23 cellular contexts compared by ENCODE assay signal in the genomic region with DNA sequence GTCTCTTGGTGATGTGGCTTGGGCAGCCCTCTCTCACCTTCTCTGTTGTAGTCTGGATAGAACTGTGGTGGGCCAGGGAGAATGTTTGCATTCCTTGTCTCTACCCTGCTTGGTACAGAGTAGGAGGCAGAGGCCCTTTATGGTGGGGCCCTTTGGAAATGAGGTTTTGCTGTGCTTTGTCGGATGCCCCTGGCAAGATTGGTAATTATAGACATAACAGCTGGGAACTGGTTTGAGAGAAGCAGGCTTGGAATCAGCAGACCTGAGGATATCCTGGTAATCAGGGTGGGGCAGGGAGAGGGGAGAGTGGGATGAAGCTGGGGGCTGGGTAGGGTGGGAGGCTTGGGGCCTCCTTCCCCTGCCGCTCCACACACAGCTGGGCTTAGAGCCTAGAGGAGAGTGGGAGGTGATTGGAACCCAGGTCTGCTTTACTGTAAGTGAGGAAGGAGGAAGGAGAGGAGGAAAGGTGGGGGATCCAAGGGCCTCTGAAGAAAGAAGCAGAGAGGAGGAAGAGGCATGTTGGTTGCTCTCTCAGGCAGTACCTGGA. TPM values are rescaled to one million over a fixed set of nuclear protein-coding genes. Genes with fewer than 3 reads are reported as not detected.
DNase-seq lines count a peak whose midpoint lies in the region; ATAC-seq and TF ChIP-seq lines count a peak whose summit lies in the region.
"Had no signal": no experiment of that assay in that cellular context is flagged by ENCODE, and none has a peak within 500 bp of the region (broad histone marks: within the 10 kb centered on the region; RNA-seq: fewer than 3 reads in every experiment).

No MANE protein-coding gene starts in this region.

- DNase-seq in H7, result peak; percentile 18
- DNase-seq in islet precursor cell, result peak; percentile 68
- peak; percentile 48 for DNase-seq in osteocyte (ENCODE audit: extremely low spot score, unreplicated experiment)
- DNase-seq in osteoblast (ENCODE audit: insufficient read length, low spot score, missing footprints), result no peak
- DNase-seq in HuH-7 (ENCODE audit: low spot score), result no peak
- no peak for DNase-seq in chondrocyte (ENCODE audit: low spot score)
- DNase-seq: C1 segment of cervical spinal cord, DND-41, GDM1, HFFc6, IMR-90, Karpas-422, NCI-H1105, NCI-H187, NCI-H446, OCI-M1 had no signal

- H3K27me3 ChIP-seq in H7 (ENCODE audit: control insufficient read depth, insufficient read depth, low read length) (no peaks in the 10 kb centered on the region), osteoblast (ENCODE audit: insufficient read depth, low read length) (peaks cover 44% of the 10 kb centered on the region)

- no peak overlapping the region for H3K27ac ChIP-seq in osteoblast (ENCODE audit: low read depth, low read length)
- H3K27ac ChIP-seq: A549 had no signal

- H2AFZ ChIP-seq in osteoblast (ENCODE audit: low read length), result no peak overlapping the region
- H2AFZ ChIP-seq: GM23338 had no signal

- H3K4me3 ChIP-seq in H7 (ENCODE audit: insufficient read depth, low read depth, low read length) (no peak overlapping the region), osteoblast (ENCODE audit: insufficient read depth, low read length) (no peak overlapping the region)
- H3K4me3 ChIP-seq: A549, GM12878, GM23338 had no signal

- peaks cover 24% of the 10 kb centered on the region for H3K27me3 Mint-ChIP-seq in activated T-helper 17 cell treated with anti-CD3 and anti-CD28 coated beads, Interleukin-2, amount 50 U/mL, for 72 hours
- no peaks in the 10 kb centered on the region for H3K27me3 Mint-ChIP-seq in osteocyte (ENCODE audit: unreplicated experiment)
- H3K27me3 Mint-ChIP-seq in chondrocyte (ENCODE audit: low read depth), result no peaks in the 10 kb centered on the region

- H3K4me3 Mint-ChIP-seq in activated T-helper 17 cell treated with anti-CD3 and anti-CD28 coated beads, Interleukin-2, amount 50 U/mL, for 72 hours, result no peak overlapping the region
- H3K4me3 Mint-ChIP-seq in osteocyte (ENCODE audit: unreplicated experiment) (no peak overlapping the region), chondrocyte (ENCODE audit: unreplicated experiment) (no peak overlapping the region)
- H3K4me3 Mint-ChIP-seq: GM23338, HFFc6 had no signal

- TF ChIP-seq CTCF in osteocyte (IDR thresholded peaks at IDR 0.05) (no peak), osteoblast (IDR thresholded peaks at IDR 0.05; ENCODE audit: extremely low read depth, low read depth, low read length) (no peak), chondrocyte (IDR thresholded peaks at IDR 0.05) (no peak)

- no peaks in the 10 kb centered on the region for H3K36me3 Mint-ChIP-seq in activated T-helper 17 cell treated with anti-CD3 and anti-CD28 coated beads, Interleukin-2, amount 50 U/mL, for 72 hours (ENCODE audit: low read depth)
- peaks cover 1% of the 10 kb centered on the region for H3K36me3 Mint-ChIP-seq in osteocyte (ENCODE audit: unreplicated experiment)
- H3K36me3 Mint-ChIP-seq in chondrocyte (ENCODE audit: low read depth), result no peaks in the 10 kb centered on the region

- no peak for ATAC-seq in activated T-helper 17 cell treated with anti-CD3 and anti-CD28 coated beads, Interleukin-2, amount 50 U/mL, for 72 hours (replicated peaks)
- no peak for ATAC-seq in GM21825 (IDR thresholded peaks at IDR 0.05; ENCODE audit: unreplicated experiment)
- ATAC-seq: A549, GM12878, GM23338 had no signal

- H3K27ac Mint-ChIP-seq in activated T-helper 17 cell treated with anti-CD3 and anti-CD28 coated beads, Interleukin-2, amount 50 U/mL, for 72 hours, result peak overlapping the region; percentile 8
- no peak overlapping the region for H3K27ac Mint-ChIP-seq in osteocyte (ENCODE audit: unreplicated experiment)
- H3K27ac Mint-ChIP-seq in chondrocyte (ENCODE audit: unreplicated experiment), result no peak overlapping the region
- H3K27ac Mint-ChIP-seq: GM23338, HFFc6 had no signal

- H3K4me2 ChIP-seq in osteoblast (ENCODE audit: insufficient read depth, low read length), result no peak overlapping the region
- H3K4me2 ChIP-seq: A549 had no signal

- H3K4me1 ChIP-seq in osteoblast (ENCODE audit: insufficient read depth, low read length), result no peaks in the 10 kb centered on the region

- H3K4me1 Mint-ChIP-seq in activated T-helper 17 cell treated with anti-CD3 and anti-CD28 coated beads, Interleukin-2, amount 50 U/mL, for 72 hours, result peaks cover 7% of the 10 kb centered on the region
- H3K4me1 Mint-ChIP-seq in osteocyte (ENCODE audit: unreplicated experiment), result peaks cover 10% of the 10 kb centered on the region
- peaks cover 19% of the 10 kb centered on the region for H3K4me1 Mint-ChIP-seq in chondrocyte (ENCODE audit: low read depth)

- H3K9me3 Mint-ChIP-seq in activated T-helper 17 cell treated with anti-CD3 and anti-CD28 coated beads, Interleukin-2, amount 50 U/mL, for 72 hours, result no peaks in the 10 kb centered on the region
- H3K9me3 Mint-ChIP-seq in osteocyte (ENCODE audit: unreplicated experiment) (no peaks in the 10 kb centered on the region), chondrocyte (ENCODE audit: low read depth) (no peaks in the 10 kb centered on the region)
- H3K9me3 Mint-ChIP-seq: GM23338, HFFc6 had no signal

- H4K20me1 ChIP-seq in osteoblast (ENCODE audit: insufficient read depth, low read length), result no peaks in the 10 kb centered on the region

- H3K79me2 ChIP-seq in osteoblast (ENCODE audit: insufficient read depth, low read length), result no peaks in the 10 kb centered on the region

- H3K36me3 ChIP-seq in H7 (replicated peaks; ENCODE audit: control insufficient read depth, insufficient read depth, low read length) (no peaks in the 10 kb centered on the region; the same call in 1 of the 2 replicates), osteoblast (ENCODE audit: insufficient read depth, low read length) (no peaks in the 10 kb centered on the region)

- no peaks in the 10 kb centered on the region for H3K9me3 ChIP-seq in osteoblast (ENCODE audit: low read depth, low read length)
- H3K9me3 ChIP-seq: A549 had no signal

RNA-seq across cellular contexts. Expression of a gene that starts 5.0 kb away (rescaled TPM):
- total RNA-seq in H7 (2014; rRNA removed; shearing (Covaris generic)), result 32.7 and 36.9 TPM in 2 replicates
- total RNA-seq in activated T-helper 17 cell treated with anti-CD3 and anti-CD28 coated beads, Interleukin-2, amount 50 U/mL, for 72 hours, result not detected
- 16.4 and 17.7 TPM in 2 replicates for total RNA-seq in osteocyte
- total RNA-seq in osteoblast, result under 0.01 TPM in 1 of 2 replicates, not detected in the other
- total RNA-seq in chondrocyte, result 8.0 to 12.0 TPM (median 11.3 TPM) in 3 replicates
- total RNA-seq: HFFc6 had no signal

RNA-seq across cellular contexts. Expression of a gene that starts 38.5 kb away (rescaled TPM):
- total RNA-seq in H7 (2014; rRNA removed; shearing (Covaris generic)), result 0.21 and 0.30 TPM in 2 replicates
- 1 to 10 TPM; 1.0 to 1.1 TPM for total RNA-seq in activated T-helper 17 cell treated with anti-CD3 and anti-CD28 coated beads, Interleukin-2, amount 50 U/mL, for 72 hours
- total RNA-seq in osteocyte (0.16 and 0.31 TPM in 2 replicates), osteoblast (under 0.01 TPM in 1 of 2 replicates, not detected in the other), chondrocyte (0.17 to 0.18 TPM in 2 of 3 replicates, not detected in the other)
- total RNA-seq: HT-29, IMR-90, RPMI7951 had no signal

Comparison
In these comparisons a context has a peak if more than half of its experiments do, and no peak if none do; other contexts are left out.
1. DNase-seq: peak in H7 (single experiment), islet precursor cell (single experiment) and osteocyte (single experiment); none in osteoblast (single experiment), HuH-7 (single experiment) and chondrocyte (single experiment).